ENCODE assay signal across 12 cellular contexts in the genomic region with DNA sequence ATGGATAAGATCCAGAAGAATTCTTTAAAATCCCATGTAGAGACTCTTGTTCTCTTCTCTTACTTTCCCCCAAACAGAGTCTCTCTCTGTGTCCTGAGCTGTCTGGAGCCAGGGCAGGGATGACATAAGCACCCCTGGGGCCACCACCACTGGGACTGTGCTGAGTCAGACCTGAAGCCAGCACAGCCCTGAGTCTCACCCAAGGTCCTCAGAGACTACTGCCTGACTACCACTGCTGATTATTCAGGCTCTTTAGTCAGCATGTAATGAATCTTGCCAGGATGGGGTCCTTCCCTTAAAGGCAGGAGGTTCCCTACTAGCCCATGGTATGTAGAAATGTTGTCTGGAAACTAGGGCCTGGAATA. TPM values are rescaled to one million over a fixed set of nuclear protein-coding genes. Genes with fewer than 3 reads are reported as not detected.
DNase-seq lines count a peak whose midpoint lies in the region; ATAC-seq lines count a peak whose summit lies in the region.
"Had no signal": no experiment of that assay in that cellular context is flagged by ENCODE, and none has a peak within 500 bp of the region (broad histone marks: within the 10 kb centered on the region; RNA-seq: fewer than 3 reads in every experiment).

No MANE protein-coding gene starts in this region.

- ATAC-seq in GM21367 (IDR thresholded peaks at IDR 0.05; ENCODE audit: unreplicated experiment) (peak; percentile 78), HG03432 (IDR thresholded peaks at IDR 0.05; ENCODE audit: unreplicated experiment) (peak; percentile 84)
- no peak for ATAC-seq in naive thymus-derived CD8-positive, alpha-beta T cell
- ATAC-seq: lower lobe of right lung had no signal

- H3K27ac Mint-ChIP-seq in naive thymus-derived CD8-positive, alpha-beta T cell = no peak overlapping the region
- H3K27ac Mint-ChIP-seq: activated naive CD4-positive, alpha-beta T cell treated with anti-CD3 and anti-CD28 coated beads, Interleukin-2, amount 50 U/mL, for 24 hours had no signal

- H3K27me3 Mint-ChIP-seq in naive thymus-derived CD8-positive, alpha-beta T cell = peaks cover 20 to 73% (median 43%) of the 10 kb centered on the region in 5 donors

- H3K9me3 Mint-ChIP-seq in naive thymus-derived CD8-positive, alpha-beta T cell = peaks cover 4 to 54% (median 35%) of the 10 kb centered on the region in 9 donors

- peaks cover 2 to 35% (median 14%) of the 10 kb centered on the region in 3 donors for H3K36me3 Mint-ChIP-seq in naive thymus-derived CD8-positive, alpha-beta T cell

- peak overlapping the region; percentile 70 for H3K27ac ChIP-seq in epithelial cell of prostate
- H3K27ac ChIP-seq: C4-2B, lower lobe of right lung had no signal

- peaks cover 0 to 9% (median 0%) of the 10 kb centered on the region in 4 donors for H3K4me1 Mint-ChIP-seq in naive thymus-derived CD8-positive, alpha-beta T cell
- H3K4me1 Mint-ChIP-seq: activated naive CD4-positive, alpha-beta T cell treated with anti-CD3 and anti-CD28 coated beads, Interleukin-2, amount 50 U/mL, for 24 hours had no signal

- no peak overlapping the region for H3K4me3 Mint-ChIP-seq in naive thymus-derived CD8-positive, alpha-beta T cell
- H3K4me3 Mint-ChIP-seq: activated naive CD4-positive, alpha-beta T cell treated with anti-CD3 and anti-CD28 coated beads, Interleukin-2, amount 50 U/mL, for 24 hours had no signal

- POLR2A ChIA-PET in naive thymus-derived CD8-positive, alpha-beta T cell (lab: Charles Lee) = no interaction called here

- DNase-seq in GM03348 (ENCODE audit: low spot score) (peak; percentile 17), epithelial cell of prostate (ENCODE audit: low read depth, low spot score) (peak; percentile 45), NK-92 (lab: John Stamatoyannopoulos, UW; ENCODE audit: unreplicated experiment) (no peak), kidney glomerular epithelial cell (lab: John Stamatoyannopoulos, UW) (no peak), HK-2 (ENCODE audit: unreplicated experiment) (no peak)
- no peak for DNase-seq in naive thymus-derived CD8-positive, alpha-beta T cell
- DNase-seq: lower lobe of right lung, NCI-H510A treated with DMSO at 0.1 percent for 48 hours had no signal

RNA-seq across cellular contexts. Expression of a gene that starts 34.9 kb away (rescaled TPM):
- 10 to 100 TPM; 42.6 to 45.3 TPM for total RNA-seq in naive thymus-derived CD8-positive, alpha-beta T cell
- 10 to 100 TPM; 17.1 to 28.7 (median 21.7) TPM for polyA plus RNA-seq in naive thymus-derived CD8-positive, alpha-beta T cell

Comparison
In these comparisons a context has a peak if more than half of its experiments do, and no peak if none do; other contexts are left out.
1. DNase-seq: peak in GM03348 (single experiment) and epithelial cell of prostate (single experiment); none in NK-92 (single experiment), kidney glomerular epithelial cell (single experiment), naive thymus-derived CD8-positive, alpha-beta T cell (0 of 10) and HK-2 (single experiment).
2. ATAC-seq: peak in GM21367 (single experiment) and HG03432 (single experiment); none in naive thymus-derived CD8-positive, alpha-beta T cell (0 of 2).